ENCODE assay signal across 10 cellular contexts in genomic region chr7:101880536-101881443, GRCh38.
DNase-seq lines count a peak whose midpoint lies in the region; ATAC-seq and TF ChIP-seq lines count a peak whose summit lies in the region.
"Had no signal": no experiment of that assay in that cellular context is flagged by ENCODE, and none has a peak within 500 bp of the region (broad histone marks: within the 10 kb centered on the region; RNA-seq: fewer than 3 reads in every experiment).

No MANE protein-coding gene starts in this region.

- no peak overlapping the region for H3K4me3 ChIP-seq in LNCaP clone FGC (ENCODE audit: low read depth, low read length)
- no peak overlapping the region for H3K4me3 ChIP-seq in choroid plexus epithelial cell (ENCODE audit: low read depth, low read length)
- H3K4me3 ChIP-seq in neural cell (ENCODE audit: low read length), result no peak overlapping the region

- H3K27me3 ChIP-seq in neural cell (ENCODE audit: insufficient read depth, low read depth, low read length), result no peaks in the 10 kb centered on the region

- ATAC-seq in GM18858 (IDR thresholded peaks at IDR 0.05; ENCODE audit: unreplicated experiment), result no peak
- no peak for ATAC-seq in GM18870 (IDR thresholded peaks at IDR 0.05; ENCODE audit: unreplicated experiment)
- no peak for ATAC-seq in HG03159 (IDR thresholded peaks at IDR 0.05; ENCODE audit: unreplicated experiment)

- no peak for TF ChIP-seq RAD21 in neural cell (conservative IDR thresholded peaks at IDR 0.05)

- H3K9ac ChIP-seq in neural cell (ENCODE audit: low read length), result no peak overlapping the region

- H3K4me2 ChIP-seq in neural cell (ENCODE audit: low read length), result no peak overlapping the region

- no peaks in the 10 kb centered on the region for H3F3A ChIP-seq in neural cell (ENCODE audit: insufficient read depth, low read length, poor library complexity, severe bottlenecking)

- no peaks in the 10 kb centered on the region for H4K20me1 ChIP-seq in neural cell (ENCODE audit: insufficient read depth)

- H3K9me3 ChIP-seq in neural cell (ENCODE audit: low read length), result no peaks in the 10 kb centered on the region

- no peak for TF ChIP-seq EP300 in neural cell (conservative IDR thresholded peaks at IDR 0.05; ENCODE audit: poor library complexity, severe bottlenecking)

- peak; percentile 15 for DNase-seq in CD1c-positive myeloid dendritic cell (ENCODE audit: extremely low spot score)
- DNase-seq in LNCaP clone FGC (ENCODE audit: low read depth), result peak; percentile 95
- peak; percentile 83 for DNase-seq in choroid plexus epithelial cell (ENCODE audit: low read depth)
- no peak for DNase-seq in AG08395 (ENCODE audit: low spot score)
- DNase-seq: activated CD4-positive, alpha-beta T cell treated with anti-CD3 and anti-CD28 coated beads, Interleukin-2, amount 10 ng/mL, durations not matched to agents 7 days and 5 days; NCI-H187 treated with DMSO at 0.1 percent for 48 hours had no signal

- H3K9me2 ChIP-seq in neural cell (ENCODE audit: insufficient read depth, low read length), result no peaks in the 10 kb centered on the region

- peak overlapping the region; percentile 2 for H3K27ac ChIP-seq in neural cell (ENCODE audit: low read length)

- peaks cover 6% of the 10 kb centered on the region for H3K79me2 ChIP-seq in neural cell (replicated peaks; ENCODE audit: insufficient read depth, low read length)

- H3K36me3 ChIP-seq in neural cell (ENCODE audit: insufficient read depth, low read length), result no peaks in the 10 kb centered on the region

- no peak overlapping the region for H2AFZ ChIP-seq in neural cell (ENCODE audit: low read depth, low read length)

- TF ChIP-seq CTCF in LNCaP clone FGC (IDR thresholded peaks at IDR 0.05; ENCODE audit: control insufficient read depth, extremely low read depth, insufficient read depth), result no peak
- no peak for TF ChIP-seq CTCF in choroid plexus epithelial cell (conservative IDR thresholded peaks at IDR 0.05; ENCODE audit: low read depth, low read length)
- no peak for TF ChIP-seq CTCF in neural cell (IDR thresholded peaks at IDR 0.05; ENCODE audit: poor library complexity, severe bottlenecking)

TF ChIP-seq in neural cell, 6 proteins besides CTCF, POLR2A, EP300 and RAD21:
- TF ChIP-seq POLR2AphosphoS5 (IDR thresholded peaks at IDR 0.05) (no peak), EZH2 (IDR thresholded peaks at IDR 0.05; ENCODE audit: borderline replicate concordance, insufficient read depth, low read length, poor library complexity, severe bottlenecking) (no peak), MXI1 (conservative IDR thresholded peaks at IDR 0.05; ENCODE audit: poor library complexity, severe bottlenecking) (no peak), TAF1 (IDR thresholded peaks at IDR 0.05; ENCODE audit: low read depth) (no peak), SMC3 (conservative IDR thresholded peaks at IDR 0.05; ENCODE audit: poor library complexity) (no peak)
- TF ChIP-seq, protein P1, sequence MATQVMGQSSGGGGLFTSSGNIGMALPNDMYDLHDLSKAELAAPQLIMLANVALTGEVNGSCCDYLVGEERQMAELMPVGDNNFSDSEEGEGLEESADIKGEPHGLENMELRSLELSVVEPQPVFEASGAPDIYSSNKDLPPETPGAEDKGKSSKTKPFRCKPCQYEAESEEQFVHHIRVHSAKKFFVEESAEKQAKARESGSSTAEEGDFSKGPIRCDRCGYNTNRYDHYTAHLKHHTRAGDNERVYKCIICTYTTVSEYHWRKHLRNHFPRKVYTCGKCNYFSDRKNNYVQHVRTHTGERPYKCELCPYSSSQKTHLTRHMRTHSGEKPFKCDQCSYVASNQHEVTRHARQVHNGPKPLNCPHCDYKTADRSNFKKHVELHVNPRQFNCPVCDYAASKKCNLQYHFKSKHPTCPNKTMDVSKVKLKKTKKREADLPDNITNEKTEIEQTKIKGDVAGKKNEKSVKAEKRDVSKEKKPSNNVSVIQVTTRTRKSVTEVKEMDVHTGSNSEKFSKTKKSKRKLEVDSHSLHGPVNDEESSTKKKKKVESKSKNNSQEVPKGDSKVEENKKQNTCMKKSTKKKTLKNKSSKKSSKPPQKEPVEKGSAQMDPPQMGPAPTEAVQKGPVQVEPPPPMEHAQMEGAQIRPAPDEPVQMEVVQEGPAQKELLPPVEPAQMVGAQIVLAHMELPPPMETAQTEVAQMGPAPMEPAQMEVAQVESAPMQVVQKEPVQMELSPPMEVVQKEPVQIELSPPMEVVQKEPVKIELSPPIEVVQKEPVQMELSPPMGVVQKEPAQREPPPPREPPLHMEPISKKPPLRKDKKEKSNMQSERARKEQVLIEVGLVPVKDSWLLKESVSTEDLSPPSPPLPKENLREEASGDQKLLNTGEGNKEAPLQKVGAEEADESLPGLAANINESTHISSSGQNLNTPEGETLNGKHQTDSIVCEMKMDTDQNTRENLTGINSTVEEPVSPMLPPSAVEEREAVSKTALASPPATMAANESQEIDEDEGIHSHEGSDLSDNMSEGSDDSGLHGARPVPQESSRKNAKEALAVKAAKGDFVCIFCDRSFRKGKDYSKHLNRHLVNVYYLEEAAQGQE (IDR thresholded peaks at IDR 0.05; ENCODE audit: borderline replicate concordance), result no peak
